1 cellular context compared by ENCODE assay signal in genomic region chr3:98259707-98260106, GRCh38.
TF ChIP-seq lines count a peak whose summit lies in the region.

No MANE protein-coding gene starts in this region.

TF ChIP-seq in H1, 55 proteins besides CTCF, POLR2A, EP300 and RAD21 (continued from another document):
- TF ChIP-seq CHD7 (IDR thresholded peaks at IDR 0.05; ENCODE audit: insufficient replicate concordance, low read length) (no peak), BRCA1 (IDR thresholded peaks at IDR 0.05; ENCODE audit: low read depth, low read length) (no peak), MAX (IDR thresholded peaks at IDR 0.05) (no peak), JUN (IDR thresholded peaks at IDR 0.05; ENCODE audit: low read depth, low read length) (no peak), BCL11A (IDR thresholded peaks at IDR 0.05; ENCODE audit: low read depth in 2 of 2, low read length in 2 of 2) (no peak), E2F6 (IDR thresholded peaks at IDR 0.05) (no peak), SIN3A (conservative IDR thresholded peaks at IDR 0.05 in 1 of 2, IDR thresholded peaks at IDR 0.05 in 1 of 2; ENCODE audit: low read depth in 1 of 2, low read length in 2 of 2) (no peak), SAP30 (IDR thresholded peaks at IDR 0.05; ENCODE audit: insufficient read depth, insufficient replicate concordance, low read length) (no peak), NRF1 (IDR thresholded peaks at IDR 0.05; ENCODE audit: low read depth, low read length) (no peak)
